Comparison of ENCODE assay signal across 1 cellular context in genomic region chr1:179575497-179576314, GRCh38.
TF ChIP-seq lines count a peak whose summit lies in the region.

TSS of gene NPHS2 (minus strand) at chr1:179575948. CDS start at chr1:179575864, 84 bp downstream.

TF ChIP-seq in WTC11, 78 proteins besides CTCF, POLR2A, EP300 and RAD21 (continued from another document):
- TF ChIP-seq ZBTB43 (CRISPR knock-in tag; IDR thresholded peaks at IDR 0.05) (no peak), RORB (CRISPR knock-in tag; IDR thresholded peaks at IDR 0.05) (no peak), FOXJ3 (CRISPR knock-in tag; IDR thresholded peaks at IDR 0.05; ENCODE audit: borderline replicate concordance) (no peak), TEAD1 (CRISPR knock-in tag; IDR thresholded peaks at IDR 0.05) (no peak), HMGA2 (CRISPR knock-in tag; IDR thresholded peaks at IDR 0.05) (no peak), KAT7 (CRISPR knock-in tag; IDR thresholded peaks at IDR 0.05; ENCODE audit: borderline replicate concordance) (no peak), PRRX2 (CRISPR knock-in tag; IDR thresholded peaks at IDR 0.05) (no peak), ZMAT4 (CRISPR knock-in tag; IDR thresholded peaks at IDR 0.05) (no peak), E2F5 (CRISPR knock-in tag; IDR thresholded peaks at IDR 0.05) (peak; percentile 48; the same call in 1 of the 2 replicates), NR2C2 (CRISPR knock-in tag; IDR thresholded peaks at IDR 0.05) (no peak), NR3C1 (CRISPR knock-in tag; conservative IDR thresholded peaks at IDR 0.05; ENCODE audit: low read depth) (no peak), ZNF121 (CRISPR knock-in tag; IDR thresholded peaks at IDR 0.05) (no peak), ZNF281 (CRISPR knock-in tag; IDR thresholded peaks at IDR 0.05) (no peak), USF2 (CRISPR knock-in tag; IDR thresholded peaks at IDR 0.05) (no peak), NR1H2 (CRISPR knock-in tag; IDR thresholded peaks at IDR 0.05) (no peak), ZNF423 (CRISPR knock-in tag; IDR thresholded peaks at IDR 0.05) (no peak), TCF7 (CRISPR knock-in tag; IDR thresholded peaks at IDR 0.05; ENCODE audit: low read depth) (no peak), ZNF425 (CRISPR knock-in tag; conservative IDR thresholded peaks at IDR 0.05) (no peak), ZNF317 (CRISPR knock-in tag; IDR thresholded peaks at IDR 0.05; ENCODE audit: borderline replicate concordance, low read depth) (peak; percentile 47; the same call in 1 of the 2 replicates), ATF2 (CRISPR knock-in tag; IDR thresholded peaks at IDR 0.05; ENCODE audit: borderline replicate concordance, low read depth) (no peak), ATF6 (CRISPR knock-in tag; IDR thresholded peaks at IDR 0.05) (no peak), CDX4 (CRISPR knock-in tag; IDR thresholded peaks at IDR 0.05; ENCODE audit: borderline replicate concordance) (no peak), CBFB (CRISPR knock-in tag; IDR thresholded peaks at IDR 0.05; ENCODE audit: low read depth) (no peak), GABPB1 (CRISPR knock-in tag; IDR thresholded peaks at IDR 0.05) (no peak), PRDM15 (CRISPR knock-in tag; IDR thresholded peaks at IDR 0.05) (no peak), ZNF671 (CRISPR knock-in tag; IDR thresholded peaks at IDR 0.05) (no peak), USF1 (CRISPR knock-in tag; IDR thresholded peaks at IDR 0.05) (no peak), ERG (CRISPR knock-in tag; IDR thresholded peaks at IDR 0.05) (no peak), ZNF263 (CRISPR knock-in tag; IDR thresholded peaks at IDR 0.05; ENCODE audit: low read depth) (peak; percentile 80; the same call in 1 of the 2 replicates)
TF ChIP-seq in WTC11: peak in this region for 5.
